ENCODE assay signal across 18 cellular contexts in genomic region chr2:112244854-112245253, GRCh38. TPM values are rescaled to one million over a fixed set of nuclear protein-coding genes. Genes with fewer than 3 reads are reported as not detected.
DNase-seq lines count a peak whose midpoint lies in the region; ATAC-seq and TF ChIP-seq lines count a peak whose summit lies in the region.
"Had no signal": no experiment of that assay in that cellular context is flagged by ENCODE, and none has a peak within 500 bp of the region (broad histone marks: within the 10 kb centered on the region; RNA-seq: fewer than 3 reads in every experiment).

No MANE protein-coding gene starts in this region.

- H3K9me3 Mint-ChIP-seq in activated CD4-positive, alpha-beta T cell treated with anti-CD3 and anti-CD28 coated beads for 36 hours (ENCODE audit: low read depth), result peaks cover 2% of the 10 kb centered on the region
- no peaks in the 10 kb centered on the region for H3K9me3 Mint-ChIP-seq in activated naive CD4-positive, alpha-beta T cell treated with anti-CD3 and anti-CD28 coated beads, Interleukin-2, amount 50 U/mL, for 72 hours
- H3K9me3 Mint-ChIP-seq in CD4-positive, alpha-beta T cell, result no peaks in the 10 kb centered on the region
- H3K9me3 Mint-ChIP-seq in activated T-helper 17 cell treated with anti-CD3 and anti-CD28 coated beads, Interleukin-2, amount 50 U/mL, for 72 hours, result no peaks in the 10 kb centered on the region
- H3K9me3 Mint-ChIP-seq in MCF 10A (ENCODE audit: unreplicated experiment), result no peaks in the 10 kb centered on the region
- H3K9me3 Mint-ChIP-seq: CD4-positive, alpha-beta memory T cell had no signal

- H3K27me3 Mint-ChIP-seq in activated CD4-positive, alpha-beta T cell treated with anti-CD3 and anti-CD28 coated beads for 36 hours, result no peaks in the 10 kb centered on the region
- H3K27me3 Mint-ChIP-seq in CD4-positive, alpha-beta T cell, result no peaks in the 10 kb centered on the region
- H3K27me3 Mint-ChIP-seq in activated T-helper 17 cell treated with anti-CD3 and anti-CD28 coated beads, Interleukin-2, amount 50 U/mL, for 72 hours, result no peaks in the 10 kb centered on the region
- no peaks in the 10 kb centered on the region for H3K27me3 Mint-ChIP-seq in MCF 10A (ENCODE audit: insufficient read depth, unreplicated experiment)
- H3K27me3 Mint-ChIP-seq: CD4-positive, alpha-beta memory T cell had no signal

- TF ChIP-seq CTCF in CD4-positive, alpha-beta T cell (IDR thresholded peaks at IDR 0.05), result no peak
- TF ChIP-seq CTCF in MCF 10A (IDR thresholded peaks at IDR 0.05; ENCODE audit: unreplicated experiment), result no peak

- peak overlapping the region; percentile 21 for H3K27ac Mint-ChIP-seq in activated CD4-positive, alpha-beta T cell treated with anti-CD3 and anti-CD28 coated beads for 36 hours
- H3K27ac Mint-ChIP-seq in activated naive CD4-positive, alpha-beta T cell treated with anti-CD3 and anti-CD28 coated beads, Interleukin-2, amount 50 U/mL, for 72 hours, result peak overlapping the region; percentile 44 to 75
- H3K27ac Mint-ChIP-seq in CD4-positive, alpha-beta T cell, result peak overlapping the region; percentile 46
- H3K27ac Mint-ChIP-seq in activated T-helper 17 cell treated with anti-CD3 and anti-CD28 coated beads, Interleukin-2, amount 50 U/mL, for 72 hours, result no peak overlapping the region
- no peak overlapping the region for H3K27ac Mint-ChIP-seq in MCF 10A (ENCODE audit: low read depth, unreplicated experiment)

- H3K4me1 Mint-ChIP-seq in activated CD4-positive, alpha-beta T cell treated with anti-CD3 and anti-CD28 coated beads for 36 hours, result peaks cover 40% of the 10 kb centered on the region
- peaks cover 51% of the 10 kb centered on the region for H3K4me1 Mint-ChIP-seq in CD4-positive, alpha-beta T cell (ENCODE audit: low read depth)
- H3K4me1 Mint-ChIP-seq in activated T-helper 17 cell treated with anti-CD3 and anti-CD28 coated beads, Interleukin-2, amount 50 U/mL, for 72 hours, result no peaks in the 10 kb centered on the region
- no peaks in the 10 kb centered on the region for H3K4me1 Mint-ChIP-seq in MCF 10A (ENCODE audit: insufficient read depth, unreplicated experiment)

- no peak overlapping the region for H3K27ac ChIP-seq in CD4-positive, alpha-beta T cell (ENCODE audit: low read depth, low read length)
- H3K27ac ChIP-seq: 22Rv1, A549, C4-2B had no signal

- ATAC-seq in activated CD4-positive, alpha-beta T cell treated with anti-CD3 and anti-CD28 coated beads for 36 hours, result peak; percentile 77
- peak; percentile 43 to 72 for ATAC-seq in activated naive CD4-positive, alpha-beta T cell treated with anti-CD3 and anti-CD28 coated beads, Interleukin-2, amount 50 U/mL, for 72 hours
- no peak for ATAC-seq in CD4-positive, alpha-beta T cell (ENCODE audit: poor library complexity)
- ATAC-seq in activated T-helper 17 cell treated with anti-CD3 and anti-CD28 coated beads, Interleukin-2, amount 50 U/mL, for 72 hours (replicated peaks), result peak; percentile 53
- ATAC-seq: A549 had no signal

- no TSS peak for BruUV-seq in MCF 10A (replicated peaks; lab: Mats Ljungman, UMichigan)

- H3K36me3 Mint-ChIP-seq in activated CD4-positive, alpha-beta T cell treated with anti-CD3 and anti-CD28 coated beads for 36 hours (ENCODE audit: low read depth), result peaks cover 49% of the 10 kb centered on the region
- H3K36me3 Mint-ChIP-seq in activated naive CD4-positive, alpha-beta T cell treated with anti-CD3 and anti-CD28 coated beads, Interleukin-2, amount 50 U/mL, for 72 hours, result peaks cover 6 to 23% of the 10 kb centered on the region in 2 donors
- peaks cover 45% of the 10 kb centered on the region for H3K36me3 Mint-ChIP-seq in CD4-positive, alpha-beta T cell (ENCODE audit: low read depth)
- H3K36me3 Mint-ChIP-seq in activated T-helper 17 cell treated with anti-CD3 and anti-CD28 coated beads, Interleukin-2, amount 50 U/mL, for 72 hours (ENCODE audit: low read depth), result peaks cover 96% of the 10 kb centered on the region
- peaks cover 56% of the 10 kb centered on the region for H3K36me3 Mint-ChIP-seq in MCF 10A (ENCODE audit: insufficient read depth, unreplicated experiment)

- POLR2A ChIA-PET in activated CD4-positive, alpha-beta T cell treated with anti-CD3 and anti-CD28 coated beads for 36 hours (lab: Charles Lee), result interaction anchor here (0.6 to 0.7 kb wide), 2 partner anchors 8 to 63 kb away, joined by 3 read pairs; no protein-coding TSS in a partner anchor
- POLR2A ChIA-PET in CD4-positive, alpha-beta T cell (lab: Charles Lee), result interaction anchor here (1.0 to 1.2 kb wide), 2 partner anchors 10 to 30 kb away, joined by 3 to 6 read pairs; no protein-coding TSS in a partner anchor
- POLR2A ChIA-PET in MCF 10A (lab: Yijun Ruan, JAX), result interaction anchor here (1.4 to 1.7 kb wide), 2 partner anchors 11 to 16 kb away, joined by 5 read pairs; partner anchors contain the start of gene ZC3H8

- H3K9me3 ChIP-seq in CD4-positive, alpha-beta T cell (ENCODE audit: control insufficient read depth, low read length), result no peaks in the 10 kb centered on the region
- H3K9me3 ChIP-seq: A549 had no signal

- no peaks in the 10 kb centered on the region for H3K27me3 ChIP-seq in CD4-positive, alpha-beta T cell (ENCODE audit: control insufficient read depth, insufficient read depth, low read length)

- intact Hi-C loops in activated CD4-positive, alpha-beta T cell treated with anti-CD3 and anti-CD28 coated beads for 36 hours (cut with DNase I, micrococcal nuclease), result no loop called here
- intact Hi-C loops in CD4-positive, alpha-beta T cell (cut with DNase I, micrococcal nuclease), result no loop called here
- intact Hi-C loops in MCF 10A (cut with micrococcal nuclease), result no loop called here

- CTCF ChIA-PET in activated CD4-positive, alpha-beta T cell treated with anti-CD3 and anti-CD28 coated beads for 36 hours (lab: Charles Lee), result interaction anchor here (1.5 to 1.8 kb wide), 3 partner anchors 17 to 59 kb away, joined by 3 to 6 read pairs (median 5); no protein-coding TSS in a partner anchor
- CTCF ChIA-PET in CD4-positive, alpha-beta T cell (lab: Charles Lee), result no interaction called here
- CTCF ChIA-PET in MCF 10A (lab: Yijun Ruan, JAX), result interaction anchor here (1.8 to 1.9 kb wide), 2 partner anchors 15 to 123 kb away, joined by 6 to 15 read pairs; no protein-coding TSS in a partner anchor

- H3K4me3 Mint-ChIP-seq in activated CD4-positive, alpha-beta T cell treated with anti-CD3 and anti-CD28 coated beads for 36 hours, result no peak overlapping the region
- H3K4me3 Mint-ChIP-seq in CD4-positive, alpha-beta T cell, result no peak overlapping the region
- no peak overlapping the region for H3K4me3 Mint-ChIP-seq in activated T-helper 17 cell treated with anti-CD3 and anti-CD28 coated beads, Interleukin-2, amount 50 U/mL, for 72 hours
- H3K4me3 Mint-ChIP-seq in MCF 10A (ENCODE audit: unreplicated experiment), result no peak overlapping the region
- H3K4me3 Mint-ChIP-seq: CD4-positive, alpha-beta memory T cell had no signal

- no peak for DNase-seq in activated CD4-positive, alpha-beta T cell treated with anti-CD3 and anti-CD28 coated beads for 36 hours
- DNase-seq in activated CD4-positive, alpha-beta T cell treated with anti-CD3 and anti-CD28 coated beads for 48 hours, result no peak
- DNase-seq in activated naive CD4-positive, alpha-beta T cell treated with anti-CD3 and anti-CD28 coated beads, Interleukin-2, amount 50 U/mL, for 72 hours (ENCODE audit: low spot score in 2 of 2), result no peak
- no peak for DNase-seq in activated naive CD4-positive, alpha-beta T cell (lab: John Stamatoyannopoulos, UW)
- DNase-seq in CD4-positive, alpha-beta T cell, result no peak
- DNase-seq in NCI-H2227 treated with DMSO at 0.1 percent for 48 hours (lab: John Stamatoyannopoulos, UW) (no peak), MCF 10A (ENCODE audit: unreplicated experiment) (no peak)
- DNase-seq: AML-193; Calu3; CD4-positive, alpha-beta memory T cell; DMS79 treated with DMSO at 0.1 percent for 48 hours; GF-D8; GOT3; H7 had no signal

RNA-seq across cellular contexts. Expression of gene ZC3H8, which starts 10.0 kb away (rescaled TPM):
- 10 to 100 TPM; 21.6 to 27.1 TPM for total RNA-seq in activated CD4-positive, alpha-beta T cell treated with anti-CD3 and anti-CD28 coated beads for 36 hours
- 10 to 100 TPM; 23.7 to 44.1 TPM for total RNA-seq in activated naive CD4-positive, alpha-beta T cell treated with anti-CD3 and anti-CD28 coated beads, Interleukin-2, amount 50 U/mL, for 72 hours
- 10 to 100 TPM; 10.2 to 16.2 TPM for total RNA-seq in CD4-positive, alpha-beta T cell
- total RNA-seq in activated T-helper 17 cell treated with anti-CD3 and anti-CD28 coated beads, Interleukin-2, amount 50 U/mL, for 72 hours, result 10 to 100 TPM; 21.2 to 29.5 TPM
- total RNA-seq in MCF 10A (2022), result 20.6 and 30.5 TPM in 2 replicates

RNA-seq across cellular contexts. Expression of gene ZC3H6, which starts 30.5 kb away (rescaled TPM):
- 10 to 100 TPM; 15.1 to 15.3 TPM for total RNA-seq in activated CD4-positive, alpha-beta T cell treated with anti-CD3 and anti-CD28 coated beads for 36 hours
- total RNA-seq in activated naive CD4-positive, alpha-beta T cell treated with anti-CD3 and anti-CD28 coated beads, Interleukin-2, amount 50 U/mL, for 72 hours, result 10 to 100 TPM; 11.1 to 13.8 TPM
- total RNA-seq in CD4-positive, alpha-beta T cell, result 10 to 100 TPM; 18.0 to 21.4 TPM
- total RNA-seq in activated T-helper 17 cell treated with anti-CD3 and anti-CD28 coated beads, Interleukin-2, amount 50 U/mL, for 72 hours, result 10 to 100 TPM in 1 of 2 donors, 1 to 10 TPM in 1; 2.1 to 11.8 TPM
- total RNA-seq in MCF 10A (2022), result 16.9 and 18.6 TPM in 2 replicates

Comparison
In these comparisons a context has a peak if more than half of its experiments do, and no peak if none do; other contexts are left out.
1. H3K27ac Mint-ChIP-seq: peak in activated CD4-positive, alpha-beta T cell treated with anti-CD3 and anti-CD28 coated beads for 36 hours (single experiment), activated naive CD4-positive, alpha-beta T cell treated with anti-CD3 and anti-CD28 coated beads, Interleukin-2, amount 50 U/mL, for 72 hours (2 of 2) and CD4-positive, alpha-beta T cell (single experiment); none in activated T-helper 17 cell treated with anti-CD3 and anti-CD28 coated beads, Interleukin-2, amount 50 U/mL, for 72 hours (single experiment) and MCF 10A (single experiment).